Comparison of ENCODE assay signal across 2 cellular contexts in the genomic region with DNA sequence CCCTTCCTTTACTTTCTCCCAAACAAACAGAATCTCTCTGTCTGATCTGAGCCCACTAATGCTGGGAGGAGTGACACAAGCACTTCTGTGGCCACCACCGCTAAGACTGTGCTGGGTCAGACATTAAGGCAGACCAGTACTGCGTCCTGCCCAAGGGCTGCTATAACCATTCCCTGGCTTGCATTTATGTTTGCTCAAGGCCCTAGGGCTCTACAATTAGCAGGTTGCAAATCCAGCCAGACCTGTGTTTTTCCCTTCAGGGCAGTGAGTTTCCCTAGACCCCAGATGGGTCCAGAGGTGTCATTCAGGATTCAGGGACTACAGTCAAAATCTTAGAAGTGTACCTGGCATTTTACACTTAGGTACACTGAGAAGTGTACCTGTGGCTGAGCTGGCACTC.
"Had no signal": no experiment of that assay in that cellular context is flagged by ENCODE, and none has a peak within 500 bp of the region (broad histone marks: within the 10 kb centered on the region; RNA-seq: fewer than 3 reads in every experiment).

No MANE protein-coding gene starts in this region.

- DNase-seq: IMR-90, KBM-7 had no signal
